Comparison of ENCODE assay signal across 23 cellular contexts in genomic region chr11:21180194-21180593, GRCh38.
"Had no signal": no experiment of that assay in that cellular context is flagged by ENCODE, and none has a peak within 500 bp of the region (broad histone marks: within the 10 kb centered on the region; RNA-seq: fewer than 3 reads in every experiment).

No MANE protein-coding gene starts in this region.

- H3K27me3 ChIP-seq: esophagus squamous epithelium, gastrocnemius medialis, heart right ventricle, left lung had no signal

- DNase-seq: cortex of kidney; effector CD8-positive, alpha-beta T cell; effector memory CD8-positive, alpha-beta T cell; endodermal cell; erythroblast; esophagus squamous epithelium; foreskin fibroblast; foreskin melanocyte; gastrocnemius medialis; glutamatergic neuron; head of caudate nucleus; heart right ventricle; hippocampal formation; left cardiac atrium; left lung; left ventricle myocardium superior; lower lobe of right lung; mesenchymal stem cell; midbrain; naive thymus-derived CD4-positive, alpha-beta T cell; natural killer cell had no signal

- H3K36me3 ChIP-seq: esophagus squamous epithelium, gastrocnemius medialis, heart right ventricle, left lung, lower lobe of right lung had no signal

- H3K4me3 ChIP-seq: esophagus squamous epithelium, gastrocnemius medialis, heart right ventricle, left lung, lower lobe of right lung had no signal

- H3K27ac ChIP-seq: epithelial cell of prostate, esophagus squamous epithelium, gastrocnemius medialis, heart right ventricle, left lung, lower lobe of right lung had no signal

- H3K9me3 ChIP-seq: esophagus squamous epithelium, gastrocnemius medialis, heart right ventricle, left lung, lower lobe of right lung had no signal

- ATAC-seq: effector memory CD8-positive, alpha-beta T cell; esophagus mucosa; gastrocnemius medialis; heart right ventricle; left cardiac atrium; left lung; left ventricle myocardium superior; lower lobe of right lung; naive thymus-derived CD4-positive, alpha-beta T cell; natural killer cell had no signal

- H3K4me1 ChIP-seq: esophagus squamous epithelium, gastrocnemius medialis, heart right ventricle, left lung, lower lobe of right lung had no signal
